1 cellular context compared by ENCODE assay signal in the genomic region with DNA sequence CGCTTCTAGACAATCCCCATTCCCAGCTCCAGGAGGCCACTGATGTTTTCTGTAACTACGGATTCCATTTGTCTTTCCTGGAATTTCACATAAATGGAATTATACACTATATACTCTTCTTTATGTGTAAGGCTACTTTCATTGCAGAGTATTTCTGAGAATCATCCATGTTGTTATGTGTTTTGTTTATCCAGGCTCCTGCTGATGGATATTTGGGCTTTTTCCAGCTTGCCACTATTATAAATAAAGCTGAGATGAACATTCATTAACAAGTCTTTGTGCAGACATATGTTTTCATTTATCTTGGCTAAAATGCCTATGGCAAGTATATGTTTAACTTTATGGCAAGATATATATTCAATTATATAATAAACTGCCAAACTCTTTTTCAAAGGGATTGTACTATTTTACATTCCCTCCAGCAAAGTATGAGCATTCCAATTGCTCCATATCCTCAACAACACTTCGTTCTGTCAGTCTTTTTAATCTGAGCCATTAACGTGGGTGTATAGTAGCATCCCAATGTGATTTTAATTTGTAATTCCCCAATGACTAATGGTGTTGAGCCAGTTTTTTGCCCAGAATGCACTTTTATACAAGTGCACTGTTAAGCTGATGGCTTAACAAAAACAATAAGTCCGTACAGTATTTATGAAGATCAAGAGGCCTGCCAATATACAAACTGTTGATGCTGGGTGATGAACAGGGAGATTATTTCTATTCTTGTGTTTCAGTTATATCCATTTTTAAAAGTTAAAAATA.
TF ChIP-seq lines count a peak whose summit lies in the region.

No MANE protein-coding gene starts in this region.

TF ChIP-seq in GM12891, 5 proteins besides CTCF, POLR2A, EP300 and RAD21 (continued from another document):
- TF ChIP-seq PAX5 (IDR thresholded peaks at IDR 0.05; ENCODE audit: insufficient read depth, low read length, severe bottlenecking), result no peak
TF ChIP-seq in GM12891: peak in this region for 0.
